ENCODE assay signal across 1 cellular context in the genomic region with DNA sequence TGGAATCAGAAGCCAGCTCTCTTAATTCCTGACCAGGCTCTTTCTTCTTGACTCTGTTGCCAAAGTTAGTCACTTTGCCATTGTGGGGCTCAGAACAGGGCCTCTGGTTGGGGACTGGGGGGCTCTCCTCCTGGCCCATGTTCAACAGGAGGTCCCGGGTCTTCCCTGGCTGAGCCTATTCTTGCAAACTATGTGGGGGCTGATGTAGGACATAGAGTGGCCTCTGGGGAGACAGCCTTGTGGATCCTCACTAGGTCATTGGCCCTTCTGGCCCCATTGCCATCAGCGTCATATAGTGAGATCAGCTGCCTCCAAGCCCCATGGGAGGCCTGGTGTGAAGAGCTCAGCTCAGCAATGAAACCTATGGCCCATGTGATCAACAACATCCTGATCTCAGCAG.
TF ChIP-seq lines count a peak whose summit lies in the region.

No MANE protein-coding gene starts in this region.

TF ChIP-seq in SK-N-SH, 30 proteins besides CTCF, POLR2A, EP300 and RAD21 (continued from another document):
- TF ChIP-seq, protein P1, sequence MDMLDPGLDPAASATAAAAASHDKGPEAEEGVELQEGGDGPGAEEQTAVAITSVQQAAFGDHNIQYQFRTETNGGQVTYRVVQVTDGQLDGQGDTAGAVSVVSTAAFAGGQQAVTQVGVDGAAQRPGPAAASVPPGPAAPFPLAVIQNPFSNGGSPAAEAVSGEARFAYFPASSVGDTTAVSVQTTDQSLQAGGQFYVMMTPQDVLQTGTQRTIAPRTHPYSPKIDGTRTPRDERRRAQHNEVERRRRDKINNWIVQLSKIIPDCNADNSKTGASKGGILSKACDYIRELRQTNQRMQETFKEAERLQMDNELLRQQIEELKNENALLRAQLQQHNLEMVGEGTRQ (IDR thresholded peaks at IDR 0.05; ENCODE audit: borderline replicate concordance, low read depth, low read length): no peak
- no peak for TF ChIP-seq EZH2phosphoT487 (IDR thresholded peaks at IDR 0.05; ENCODE audit: borderline replicate concordance, low read depth)
- TF ChIP-seq SMC3 (IDR thresholded peaks at IDR 0.05; ENCODE audit: low read depth, low read length): no peak
TF ChIP-seq in SK-N-SH: peak in this region for 0.
